Comparison of ENCODE assay signal across 23 cellular contexts in genomic region chr1:38191451-38191850, GRCh38.
"Had no signal": no experiment of that assay in that cellular context is flagged by ENCODE, and none has a peak within 500 bp of the region (broad histone marks: within the 10 kb centered on the region; RNA-seq: fewer than 3 reads in every experiment).

No MANE protein-coding gene starts in this region.

- ATAC-seq: activated CD8-positive, alpha-beta memory T cell treated with anti-CD3 and anti-CD28 coated beads, Interleukin-2, amount 10 ng/mL, durations not matched to agents 7 days and 5 days; activated CD8-positive, alpha-beta T cell treated with anti-CD3 and anti-CD28 coated beads for 36 hours; body of pancreas; foreskin keratinocyte; left lung had no signal

- H3K27ac ChIP-seq: body of pancreas, cardiac muscle cell, foreskin keratinocyte, left lung, sigmoid colon, upper lobe of left lung had no signal

- H3K9me3 ChIP-seq: body of pancreas, left lung, upper lobe of left lung had no signal

- H3K36me3 ChIP-seq: cardiac muscle cell, left lung, sigmoid colon, upper lobe of left lung had no signal

- DNase-seq: activated CD4-positive, alpha-beta T cell treated with anti-CD3 and anti-CD28 coated beads, Interleukin-2, amount 10 ng/mL, durations not matched to agents 7 days and 5 days; activated CD4-positive, CD25-positive, alpha-beta regulatory T cell treated with anti-CD3 and anti-CD28 coated beads, Interleukin-2, amount 50 U/mL, for 72 hours; activated CD8-positive, alpha-beta memory T cell treated with anti-CD3 and anti-CD28 coated beads, Interleukin-2, amount 10 ng/mL, durations not matched to agents 7 days and 5 days; activated CD8-positive, alpha-beta T cell treated with anti-CD3 and anti-CD28 coated beads for 36 hours; activated gamma-delta T cell; activated naive CD4-positive, alpha-beta T cell treated with anti-CD3 and anti-CD28 coated beads, Interleukin-2, amount 50 U/mL, for 16 hours; activated T-cell treated with anti-CD3 and anti-CD28 coated beads for 4 hours; anterior cingulate cortex; body of pancreas; dermis blood vessel endothelial cell; effector CD8-positive, alpha-beta T cell; erythroblast; foreskin keratinocyte; left lung; occipital lobe; sigmoid colon; stimulated activated CD4-positive, alpha-beta T cell treated with anti-CD3 and anti-CD28 coated beads, Interleukin-15, amount 100 ng/mL, for 24 hours; stimulated activated CD8-positive, alpha-beta memory T cell treated with anti-CD3 and anti-CD28 coated beads, Interleukin-4, amount 100 ng/mL, for 48 hours; stimulated activated naive CD4-positive, alpha-beta T cell; SW 1271 had no signal

- H3K4me2 ChIP-seq: smooth muscle cell had no signal

- H3K4me1 ChIP-seq: body of pancreas, foreskin keratinocyte, sigmoid colon had no signal

- H3K27me3 ChIP-seq: body of pancreas, cardiac muscle cell, upper lobe of left lung had no signal

- H3K4me3 ChIP-seq: body of pancreas, cardiac muscle cell, left lung, sigmoid colon, smooth muscle cell, upper lobe of left lung had no signal
